Comparison of ENCODE assay signal across 1 cellular context in genomic region chr10:92848441-92849233, GRCh38.
TF ChIP-seq lines count a peak whose summit lies in the region.

TSS of gene EXOC6 (plus strand) at chr10:92848520. CDS start at chr10:92848534, 14 bp downstream.

TF ChIP-seq in HepG2, 621 proteins besides CTCF, POLR2A, EP300 and RAD21 (continued from another document and continues in another):
- TF ChIP-seq, protein P1, sequence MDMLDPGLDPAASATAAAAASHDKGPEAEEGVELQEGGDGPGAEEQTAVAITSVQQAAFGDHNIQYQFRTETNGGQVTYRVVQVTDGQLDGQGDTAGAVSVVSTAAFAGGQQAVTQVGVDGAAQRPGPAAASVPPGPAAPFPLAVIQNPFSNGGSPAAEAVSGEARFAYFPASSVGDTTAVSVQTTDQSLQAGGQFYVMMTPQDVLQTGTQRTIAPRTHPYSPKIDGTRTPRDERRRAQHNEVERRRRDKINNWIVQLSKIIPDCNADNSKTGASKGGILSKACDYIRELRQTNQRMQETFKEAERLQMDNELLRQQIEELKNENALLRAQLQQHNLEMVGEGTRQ (IDR thresholded peaks at IDR 0.05; ENCODE audit: low read depth, low read length) = no peak
- TF ChIP-seq, protein P1 (CRISPR knock-in tag; IDR thresholded peaks at IDR 0.05; ENCODE audit: borderline replicate concordance) = no peak
- TF ChIP-seq DZIP1 (CRISPR knock-in tag; IDR thresholded peaks at IDR 0.05) (no peak), HDAC1 (CRISPR knock-in tag; IDR thresholded peaks at IDR 0.05) (peak; percentile 71), ERF (CRISPR knock-in tag; IDR thresholded peaks at IDR 0.05) (peak; percentile 49; the same call in 1 of the 2 replicates), ZNF101 (CRISPR knock-in tag; IDR thresholded peaks at IDR 0.05; ENCODE audit: borderline replicate concordance, low read depth) (no peak), ZNF597 (CRISPR knock-in tag; IDR thresholded peaks at IDR 0.05) (no peak), CSRNP1 (CRISPR knock-in tag; IDR thresholded peaks at IDR 0.05) (no peak), HDAC2 (CRISPR knock-in tag; IDR thresholded peaks at IDR 0.05) (peak; percentile 46; the same call in 1 of the 2 replicates), IRF9 (CRISPR knock-in tag; IDR thresholded peaks at IDR 0.05; ENCODE audit: borderline replicate concordance) (peak; percentile 46; the same call in 1 of the 2 replicates), ZFY (CRISPR knock-in tag; IDR thresholded peaks at IDR 0.05) (peak; percentile 54; the same call in 1 of the 2 replicates), EEA1 (CRISPR knock-in tag; IDR thresholded peaks at IDR 0.05; ENCODE audit: borderline replicate concordance) (0 out of 2 replicates have a peak, but pooled peaks have one; percentile 21), ZNF3 (CRISPR knock-in tag; IDR thresholded peaks at IDR 0.05) (no peak), ZFP90 (CRISPR knock-in tag; IDR thresholded peaks at IDR 0.05; ENCODE audit: borderline replicate concordance) (no peak), PITX1 (CRISPR knock-in tag; IDR thresholded peaks at IDR 0.05) (no peak), BCL6 (CRISPR knock-in tag; IDR thresholded peaks at IDR 0.05) (no peak; the same call in 1 of the 2 replicates), ZFX (CRISPR knock-in tag; IDR thresholded peaks at IDR 0.05; ENCODE audit: low read depth) (peak; percentile 79), ZNF335 (CRISPR knock-in tag; IDR thresholded peaks at IDR 0.05) (no peak), MTERF4 (CRISPR knock-in tag; IDR thresholded peaks at IDR 0.05) (no peak), MIXL1 (CRISPR knock-in tag; IDR thresholded peaks at IDR 0.05) (no peak), PRMT3 (CRISPR knock-in tag; IDR thresholded peaks at IDR 0.05; ENCODE audit: borderline replicate concordance, low read depth) (0 out of 2 replicates have a peak, but pooled peaks have one; percentile 46), MED1 (CRISPR knock-in tag; IDR thresholded peaks at IDR 0.05) (0 out of 2 replicates have a peak, but pooled peaks have one; percentile 21), ZKSCAN8 (CRISPR knock-in tag; IDR thresholded peaks at IDR 0.05; ENCODE audit: borderline replicate concordance) (no peak), ZNF280B (CRISPR knock-in tag; IDR thresholded peaks at IDR 0.05; ENCODE audit: borderline replicate concordance) (no peak), NR0B2 (CRISPR knock-in tag; IDR thresholded peaks at IDR 0.05) (no peak), ZNF652 (CRISPR knock-in tag; IDR thresholded peaks at IDR 0.05; ENCODE audit: borderline replicate concordance, low read depth) (no peak), ZNF703 (CRISPR knock-in tag; IDR thresholded peaks at IDR 0.05; ENCODE audit: borderline replicate concordance) (no peak), JUND (CRISPR knock-in tag; IDR thresholded peaks at IDR 0.05) (no peak), MXI1 (IDR thresholded peaks at IDR 0.05; ENCODE audit: borderline replicate concordance, low read depth, low read length) (0 out of 3 replicates have a peak, but pooled peaks have one; percentile 4)
- TF ChIP-seq, protein P2, sequence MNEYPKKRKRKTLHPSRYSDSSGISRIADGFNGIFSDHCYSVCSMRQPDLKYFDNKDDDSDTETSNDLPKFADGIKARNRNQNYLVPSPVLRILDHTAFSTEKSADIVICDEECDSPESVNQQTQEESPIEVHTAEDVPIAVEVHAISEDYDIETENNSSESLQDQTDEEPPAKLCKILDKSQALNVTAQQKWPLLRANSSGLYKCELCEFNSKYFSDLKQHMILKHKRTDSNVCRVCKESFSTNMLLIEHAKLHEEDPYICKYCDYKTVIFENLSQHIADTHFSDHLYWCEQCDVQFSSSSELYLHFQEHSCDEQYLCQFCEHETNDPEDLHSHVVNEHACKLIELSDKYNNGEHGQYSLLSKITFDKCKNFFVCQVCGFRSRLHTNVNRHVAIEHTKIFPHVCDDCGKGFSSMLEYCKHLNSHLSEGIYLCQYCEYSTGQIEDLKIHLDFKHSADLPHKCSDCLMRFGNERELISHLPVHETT (CRISPR knock-in tag; conservative IDR thresholded peaks at IDR 0.05) = no peak
- TF ChIP-seq, protein P3, sequence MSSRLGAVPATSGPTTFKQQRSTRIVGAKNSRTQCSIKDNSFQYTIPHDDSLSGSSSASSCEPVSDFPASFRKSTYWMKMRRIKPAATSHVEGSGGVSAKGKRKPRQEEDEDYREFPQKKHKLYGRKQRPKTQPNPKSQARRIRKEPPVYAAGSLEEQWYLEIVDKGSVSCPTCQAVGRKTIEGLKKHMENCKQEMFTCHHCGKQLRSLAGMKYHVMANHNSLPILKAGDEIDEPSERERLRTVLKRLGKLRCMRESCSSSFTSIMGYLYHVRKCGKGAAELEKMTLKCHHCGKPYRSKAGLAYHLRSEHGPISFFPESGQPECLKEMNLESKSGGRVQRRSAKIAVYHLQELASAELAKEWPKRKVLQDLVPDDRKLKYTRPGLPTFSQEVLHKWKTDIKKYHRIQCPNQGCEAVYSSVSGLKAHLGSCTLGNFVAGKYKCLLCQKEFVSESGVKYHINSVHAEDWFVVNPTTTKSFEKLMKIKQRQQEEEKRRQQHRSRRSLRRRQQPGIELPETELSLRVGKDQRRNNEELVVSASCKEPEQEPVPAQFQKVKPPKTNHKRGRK (CRISPR knock-in tag; IDR thresholded peaks at IDR 0.05) = no peak
- TF ChIP-seq, protein P4, sequence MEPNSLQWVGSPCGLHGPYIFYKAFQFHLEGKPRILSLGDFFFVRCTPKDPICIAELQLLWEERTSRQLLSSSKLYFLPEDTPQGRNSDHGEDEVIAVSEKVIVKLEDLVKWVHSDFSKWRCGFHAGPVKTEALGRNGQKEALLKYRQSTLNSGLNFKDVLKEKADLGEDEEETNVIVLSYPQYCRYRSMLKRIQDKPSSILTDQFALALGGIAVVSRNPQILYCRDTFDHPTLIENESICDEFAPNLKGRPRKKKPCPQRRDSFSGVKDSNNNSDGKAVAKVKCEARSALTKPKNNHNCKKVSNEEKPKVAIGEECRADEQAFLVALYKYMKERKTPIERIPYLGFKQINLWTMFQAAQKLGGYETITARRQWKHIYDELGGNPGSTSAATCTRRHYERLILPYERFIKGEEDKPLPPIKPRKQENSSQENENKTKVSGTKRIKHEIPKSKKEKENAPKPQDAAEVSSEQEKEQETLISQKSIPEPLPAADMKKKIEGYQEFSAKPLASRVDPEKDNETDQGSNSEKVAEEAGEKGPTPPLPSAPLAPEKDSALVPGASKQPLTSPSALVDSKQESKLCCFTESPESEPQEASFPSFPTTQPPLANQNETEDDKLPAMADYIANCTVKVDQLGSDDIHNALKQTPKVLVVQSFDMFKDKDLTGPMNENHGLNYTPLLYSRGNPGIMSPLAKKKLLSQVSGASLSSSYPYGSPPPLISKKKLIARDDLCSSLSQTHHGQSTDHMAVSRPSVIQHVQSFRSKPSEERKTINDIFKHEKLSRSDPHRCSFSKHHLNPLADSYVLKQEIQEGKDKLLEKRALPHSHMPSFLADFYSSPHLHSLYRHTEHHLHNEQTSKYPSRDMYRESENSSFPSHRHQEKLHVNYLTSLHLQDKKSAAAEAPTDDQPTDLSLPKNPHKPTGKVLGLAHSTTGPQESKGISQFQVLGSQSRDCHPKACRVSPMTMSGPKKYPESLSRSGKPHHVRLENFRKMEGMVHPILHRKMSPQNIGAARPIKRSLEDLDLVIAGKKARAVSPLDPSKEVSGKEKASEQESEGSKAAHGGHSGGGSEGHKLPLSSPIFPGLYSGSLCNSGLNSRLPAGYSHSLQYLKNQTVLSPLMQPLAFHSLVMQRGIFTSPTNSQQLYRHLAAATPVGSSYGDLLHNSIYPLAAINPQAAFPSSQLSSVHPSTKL (CRISPR knock-in tag; IDR thresholded peaks at IDR 0.05) = no peak
- TF ChIP-seq, protein P5, sequence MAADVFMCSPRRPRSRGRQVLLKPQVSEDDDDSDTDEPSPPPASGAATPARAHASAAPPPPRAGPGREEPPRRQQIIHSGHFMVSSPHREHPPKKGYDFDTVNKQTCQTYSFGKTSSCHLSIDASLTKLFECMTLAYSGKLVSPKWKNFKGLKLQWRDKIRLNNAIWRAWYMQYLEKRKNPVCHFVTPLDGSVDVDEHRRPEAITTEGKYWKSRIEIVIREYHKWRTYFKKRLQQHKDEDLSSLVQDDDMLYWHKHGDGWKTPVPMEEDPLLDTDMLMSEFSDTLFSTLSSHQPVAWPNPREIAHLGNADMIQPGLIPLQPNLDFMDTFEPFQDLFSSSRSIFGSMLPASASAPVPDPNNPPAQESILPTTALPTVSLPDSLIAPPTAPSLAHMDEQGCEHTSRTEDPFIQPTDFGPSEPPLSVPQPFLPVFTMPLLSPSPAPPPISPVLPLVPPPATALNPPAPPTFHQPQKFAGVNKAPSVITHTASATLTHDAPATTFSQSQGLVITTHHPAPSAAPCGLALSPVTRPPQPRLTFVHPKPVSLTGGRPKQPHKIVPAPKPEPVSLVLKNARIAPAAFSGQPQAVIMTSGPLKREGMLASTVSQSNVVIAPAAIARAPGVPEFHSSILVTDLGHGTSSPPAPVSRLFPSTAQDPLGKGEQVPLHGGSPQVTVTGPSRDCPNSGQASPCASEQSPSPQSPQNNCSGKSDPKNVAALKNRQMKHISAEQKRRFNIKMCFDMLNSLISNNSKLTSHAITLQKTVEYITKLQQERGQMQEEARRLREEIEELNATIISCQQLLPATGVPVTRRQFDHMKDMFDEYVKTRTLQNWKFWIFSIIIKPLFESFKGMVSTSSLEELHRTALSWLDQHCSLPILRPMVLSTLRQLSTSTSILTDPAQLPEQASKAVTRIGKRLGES (CRISPR knock-in tag; IDR thresholded peaks at IDR 0.05; ENCODE audit: borderline replicate concordance) = no peak
